Comparison of ENCODE assay signal across 23 cellular contexts in the genomic region with DNA sequence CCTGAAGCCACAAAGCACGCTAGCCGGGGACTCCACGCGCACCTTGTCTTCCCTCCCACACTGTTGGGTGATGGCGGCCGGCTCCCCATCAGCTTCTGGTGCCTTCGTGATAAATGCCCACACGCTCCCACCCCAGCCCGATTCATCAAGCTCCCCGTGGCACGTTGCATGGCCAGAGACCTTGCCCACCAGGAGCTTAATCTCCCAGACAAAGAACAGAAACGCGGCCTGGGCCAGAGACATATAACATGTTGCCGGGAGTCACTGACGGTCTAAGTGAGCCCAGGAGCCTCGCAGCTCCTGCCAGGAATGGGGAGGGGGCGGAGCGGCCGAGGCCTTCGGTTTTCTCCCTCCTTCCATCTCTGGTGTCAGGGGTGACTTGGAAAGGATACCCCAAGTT.
"Had no signal": no experiment of that assay in that cellular context is flagged by ENCODE, and none has a peak within 500 bp of the region (broad histone marks: within the 10 kb centered on the region; RNA-seq: fewer than 3 reads in every experiment).

No MANE protein-coding gene starts in this region.

- H3K36me3 ChIP-seq: ascending aorta, SJSA1 had no signal

- H3K4me3 ChIP-seq: ascending aorta, PC-9, SJSA1 had no signal

- H2AFZ ChIP-seq: PC-9 had no signal

- H3K27me3 ChIP-seq: ascending aorta had no signal

- H3K27ac ChIP-seq: ascending aorta, KMS-11, PC-9, RWPE1, SJSA1 had no signal

- H3K4me2 ChIP-seq: KMS-11, PC-9, SK-N-SH had no signal

- H3K9me3 ChIP-seq: ascending aorta, SJSA1, SK-N-SH had no signal

- H3K4me1 ChIP-seq: ascending aorta, SJSA1 had no signal

- H3K9ac ChIP-seq: KMS-11, SK-N-SH had no signal

- FAIRE-seq: RCC 7860, TTC549 had no signal

- DNase-seq: activated effector memory CD4-positive, alpha-beta T cell treated with anti-CD3 and anti-CD28 coated beads, Interleukin-2, amount 50 U/mL, for 16 hours; activated naive CD8-positive, alpha-beta T cell treated with anti-CD3 and anti-CD28 coated beads, Interleukin-2, amount 10 ng/mL, durations not matched to agents 7 days and 5 days; activated T-cell treated with anti-CD3 and anti-CD28 coated beads, Interleukin-2, amount 50 U/mL, for 4 hours; amygdala; caudate nucleus; cerebellar nuclear complex; NCI-H1092 treated with DMSO at 0.1 percent for 48 hours; NCI-H146; NCI-H2081; NCI-H226; NCI-H510A; NCI-H526; NCI-H748 treated with DMSO at 0.1 percent for 48 hours; NK-92 treated with Interleukin-12 subunit alpha and Interleukin-12 subunit beta, amount 100 ng/mL, for 24 hours; PC-9; SHP77 treated with DMSO at 0.1 percent for 48 hours; SK-N-SH had no signal

- H3K9me2 ChIP-seq: SK-N-SH had no signal
